In the genomic region with DNA sequence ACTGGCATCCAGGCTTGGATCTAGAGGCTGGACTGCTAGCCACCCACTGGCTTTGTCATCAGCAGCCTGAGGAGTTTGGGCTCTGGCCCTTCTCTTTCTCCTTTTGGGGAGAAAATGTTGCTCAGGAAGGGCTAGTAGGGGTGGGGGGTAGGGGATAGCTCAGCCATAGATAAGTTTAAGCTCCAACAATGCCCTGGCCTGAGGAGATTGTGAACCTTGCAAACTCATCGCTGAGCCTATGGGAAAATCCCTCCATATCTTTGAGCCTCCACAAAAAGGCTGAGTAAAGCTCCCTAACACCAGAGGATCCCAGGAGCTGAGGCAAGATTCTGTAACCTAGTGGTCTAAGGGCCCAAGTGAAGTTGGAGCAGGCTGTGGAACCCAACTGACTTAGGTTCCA, we compare ENCODE assay signal across 28 cellular contexts.
"Had no signal": no experiment of that assay in that cellular context is flagged by ENCODE, and none has a peak within 500 bp of the region (broad histone marks: within the 10 kb centered on the region; RNA-seq: fewer than 3 reads in every experiment).

No MANE protein-coding gene starts in this region.

- H3K36me3 ChIP-seq: brain microvascular endothelial cell, WERI-Rb-1 had no signal

- ATAC-seq: activated CD4-positive, CD25-positive, alpha-beta regulatory T cell treated with anti-CD3 and anti-CD28 coated beads, Interleukin-2, amount 50 U/mL, for 24 hours; activated CD8-positive, alpha-beta memory T cell treated with anti-CD3 and anti-CD28 coated beads, Interleukin-2, amount 10 ng/mL, durations not matched to agents 7 days and 5 days; activated T-helper 17 cell treated with anti-CD3 and anti-CD28 coated beads, Interleukin-2, amount 50 U/mL, for 72 hours; esophagus mucosa; T-cell had no signal

- H3K36me3 Mint-ChIP-seq: activated naive CD8-positive, alpha-beta T cell had no signal

- DNase-seq: activated B cell treated with CpG ODN at 0.5 μM for 24 hours; activated CD4-positive, alpha-beta T cell treated with anti-CD3 and anti-CD28 coated beads for 48 hours; activated CD4-positive, alpha-beta T cell treated with anti-CD3 and anti-CD28 coated beads, Interleukin-2, amount 50 U/mL, for 1 hour; activated CD4-positive, alpha-beta T cell treated with anti-CD3 and anti-CD28 coated beads, Interleukin-2, amount 50 U/mL, for 48 hours; activated CD8-positive, alpha-beta memory T cell treated with anti-CD3 and anti-CD28 coated beads, Interleukin-2, amount 10 ng/mL, durations not matched to agents 7 days and 5 days; activated CD8-positive, alpha-beta memory T cell treated with anti-CD3 and anti-CD28 coated beads, Interleukin-2, amount 50 U/mL, for 4 hours; activated effector memory CD4-positive, alpha-beta T cell treated with Interleukin-2 at 50 U/mL for 16 hours; activated naive CD4-positive, alpha-beta T cell treated with anti-CD3 and anti-CD28 coated beads for 36 hours; activated T-cell treated with anti-CD3 and anti-CD28 coated beads, Interleukin-2, amount 50 U/mL, for 1 hour; amniotic stem cell; anterior cingulate cortex; brain microvascular endothelial cell; cortex of kidney; dermis blood vessel endothelial cell; effector CD4-positive, alpha-beta T cell; foreskin fibroblast; head of caudate nucleus; hippocampal formation; SW 1271; T-cell; T1000; WERI-Rb-1 had no signal

- H3K4me3 Mint-ChIP-seq: activated B cell treated with CpG ODN at 0.5 μM for 24 hours; activated CD8-positive, alpha-beta memory T cell treated with anti-CD3 and anti-CD28 coated beads, Interleukin-2, amount 10 ng/mL, durations not matched to agents 7 days and 5 days; activated naive CD4-positive, alpha-beta T cell treated with anti-CD3 and anti-CD28 coated beads for 36 hours; activated naive CD8-positive, alpha-beta T cell; T-cell; T-helper 1 cell treated with Interleukin-12 subunit alpha and Interleukin-12 subunit beta and Interleukin-4 antibody, amounts not matched to agents 30 μg/mL and 1 μg/mL, for 36 hours; T-helper 2 cell treated with Interferon-gamma antibody and Interleukin-4, amounts not matched to agents 5 μg/mL and 100 μg/mL, for 36 hours had no signal

- H3K9me3 Mint-ChIP-seq: activated B cell treated with CpG ODN at 0.5 μM for 24 hours; activated naive CD4-positive, alpha-beta T cell treated with anti-CD3 and anti-CD28 coated beads for 36 hours; activated T-helper 17 cell treated with anti-CD3 and anti-CD28 coated beads, Interleukin-2, amount 50 U/mL, for 72 hours; T-cell; T-helper 1 cell treated with Interleukin-12 subunit alpha and Interleukin-12 subunit beta and Interleukin-4 antibody, amounts not matched to agents 30 μg/mL and 1 μg/mL, for 36 hours; T-helper 2 cell treated with Interferon-gamma antibody and Interleukin-4, amounts not matched to agents 5 μg/mL and 100 μg/mL, for 36 hours had no signal

- H3K27me3 ChIP-seq: brain microvascular endothelial cell had no signal

- H3K27ac ChIP-seq: brain microvascular endothelial cell, WERI-Rb-1 had no signal

- H3K27ac Mint-ChIP-seq: activated CD8-positive, alpha-beta memory T cell treated with anti-CD3 and anti-CD28 coated beads, Interleukin-2, amount 10 ng/mL, durations not matched to agents 7 days and 5 days; activated T-helper 17 cell treated with anti-CD3 and anti-CD28 coated beads, Interleukin-2, amount 50 U/mL, for 72 hours; T-helper 1 cell treated with Interleukin-12 subunit alpha and Interleukin-12 subunit beta and Interleukin-4 antibody, amounts not matched to agents 30 μg/mL and 1 μg/mL, for 36 hours; T-helper 2 cell treated with Interferon-gamma antibody and Interleukin-4, amounts not matched to agents 5 μg/mL and 100 μg/mL, for 36 hours had no signal

- H3K27me3 Mint-ChIP-seq: activated B cell treated with CpG ODN at 0.5 μM for 24 hours; activated CD8-positive, alpha-beta memory T cell treated with anti-CD3 and anti-CD28 coated beads, Interleukin-2, amount 10 ng/mL, durations not matched to agents 7 days and 5 days; activated naive CD8-positive, alpha-beta T cell; activated T-helper 17 cell treated with anti-CD3 and anti-CD28 coated beads, Interleukin-2, amount 50 U/mL, for 72 hours; T-cell had no signal
